Comparison of ENCODE assay signal across 8 cellular contexts in genomic region chr7:93890041-93890463, GRCh38. TPM values are rescaled to one million over a fixed set of nuclear protein-coding genes. Genes with fewer than 3 reads are reported as not detected.
DNase-seq lines count a peak whose midpoint lies in the region; ATAC-seq and TF ChIP-seq lines count a peak whose summit lies in the region.

No MANE protein-coding gene starts in this region.

- no peaks in the 10 kb centered on the region for H3F3A ChIP-seq in MM.1S (ENCODE audit: insufficient read depth, low read length)

- no peaks in the 10 kb centered on the region for H3K79me2 ChIP-seq in MM.1S (ENCODE audit: low read length)

- H3K27ac ChIP-seq in MM.1S (ENCODE audit: low read length): no peak overlapping the region
- H3K27ac ChIP-seq in brain microvascular endothelial cell: peak overlapping the region; percentile 73
- H3K27ac ChIP-seq in thoracic aorta: no peak overlapping the region

- H3K27me3 ChIP-seq in MM.1S (replicated peaks; ENCODE audit: insufficient read depth, low read length): no peaks in the 10 kb centered on the region
- H3K27me3 ChIP-seq in brain microvascular endothelial cell (replicated peaks): no peaks in the 10 kb centered on the region
- no peaks in the 10 kb centered on the region for H3K27me3 ChIP-seq in thoracic aorta (replicated peaks; ENCODE audit: insufficient read depth)

- TF ChIP-seq CTCF in MM.1S (IDR thresholded peaks at IDR 0.05; ENCODE audit: low read length) (no peak; the same call in 1 of the 2 replicates), brain microvascular endothelial cell (IDR thresholded peaks at IDR 0.05; ENCODE audit: low read depth, low read length, missing control alignments) (peak; percentile 22), thoracic aorta (IDR thresholded peaks at IDR 0.05) (no peak)

- H4K20me1 ChIP-seq in MM.1S (ENCODE audit: insufficient read depth, low read length): no peaks in the 10 kb centered on the region

- H3K9me2 ChIP-seq in MM.1S (replicated peaks; ENCODE audit: insufficient read depth, low read length): no peaks in the 10 kb centered on the region

- H3K9ac ChIP-seq in MM.1S (ENCODE audit: low read length): no peak overlapping the region

- H3K4me2 ChIP-seq in MM.1S (ENCODE audit: low read depth, low read length): peak overlapping the region; percentile 53

- no peaks in the 10 kb centered on the region for H3K9me3 ChIP-seq in MM.1S (replicated peaks; ENCODE audit: insufficient read depth, low read length)
- no peaks in the 10 kb centered on the region for H3K9me3 ChIP-seq in thoracic aorta

- peak overlapping the region; percentile 47 for H3K4me3 ChIP-seq in MM.1S (ENCODE audit: low read length)
- peak overlapping the region; percentile 79 for H3K4me3 ChIP-seq in brain microvascular endothelial cell (ENCODE audit: low read depth, low read length)
- peak overlapping the region; percentile 85 for H3K4me3 ChIP-seq in thoracic aorta

- no peaks in the 10 kb centered on the region for H3K4me1 ChIP-seq in MM.1S (ENCODE audit: low read length)
- no peaks in the 10 kb centered on the region for H3K4me1 ChIP-seq in thoracic aorta (ENCODE audit: control insufficient read depth in 1 of 2, low read depth in 2 of 2)

- in situ Hi-C loops in brain microvascular endothelial cell (cut with HindIII; ENCODE audit: low pct_ligation_motif_present, low sequenced_read_pairs): no loop called here

- DNase-seq in DMS53 treated with DMSO at 0.1 percent for 48 hours (lab: John Stamatoyannopoulos, UW; ENCODE audit: unreplicated experiment) (peak; percentile 48), MM.1S (peak; percentile 22), brain microvascular endothelial cell (peak; percentile 46), left lobe of liver (ENCODE audit: low spot score) (no peak), thoracic aorta (ENCODE audit: low spot score) (no peak), pons (ENCODE audit: low spot score) (no peak)
- DNase-seq in NK-92 treated with Interleukin-12 subunit alpha and Interleukin-12 subunit beta, amount 100 ng/mL, for 24 hours (lab: John Stamatoyannopoulos, UW): no peak

- ATAC-seq in GM21367 (IDR thresholded peaks at IDR 0.05; ENCODE audit: unreplicated experiment) (peak; percentile 54), left lobe of liver (peak; percentile 33), thoracic aorta (ENCODE audit: insufficient number of reproducible peaks, low FRiP score, low read depth) (no peak)

- H3K36me3 ChIP-seq in MM.1S (replicated peaks; ENCODE audit: insufficient read depth, low read length) (no peaks in the 10 kb centered on the region), brain microvascular endothelial cell (replicated peaks) (no peaks in the 10 kb centered on the region), thoracic aorta (no peaks in the 10 kb centered on the region)

- H2AFZ ChIP-seq in MM.1S (ENCODE audit: low read length): peak overlapping the region; percentile 57

RNA-seq across cellular contexts. Expression of gene TFPI2, which starts 0.5 kb away (rescaled TPM):
- total RNA-seq in left lobe of liver (0.96 TPM), thoracic aorta (10 to 100 TPM; 19.8 to 23.7 TPM)

RNA-seq across cellular contexts. Expression of gene GNGT1, which starts 16.3 kb away (rescaled TPM):
- total RNA-seq in left lobe of liver: not detected
- not detected for total RNA-seq in thoracic aorta

RNA-seq across cellular contexts. Expression of gene GNG11, which starts 31.5 kb away (rescaled TPM):
- 1.6 TPM for total RNA-seq in left lobe of liver
- 10 to 100 TPM; 11.1 to 12.2 TPM for total RNA-seq in thoracic aorta

Comparison
In these comparisons a context has a peak if more than half of its experiments do, and no peak if none do; other contexts are left out.
1. DNase-seq: peak in DMS53 treated with DMSO at 0.1 percent for 48 hours (single experiment), MM.1S (single experiment) and brain microvascular endothelial cell (single experiment); none in left lobe of liver (single experiment), thoracic aorta (single experiment), pons (single experiment) and NK-92 treated with Interleukin-12 subunit alpha and Interleukin-12 subunit beta, amount 100 ng/mL, for 24 hours (single experiment).
2. RNA of gene TFPI2, which starts 0.5 kb away (total RNA-seq): 19.8 to 23.7 TPM in thoracic aorta; 0.96 TPM in left lobe of liver (single experiment); every median in the first group is over 10 times any median in the second.
3. Peak in every context shown above with its lines, with median percentiles within 50 percentile points of each other: H3K4me3 ChIP-seq.